18 cellular contexts compared by ENCODE assay signal in genomic region chr16:73711441-73712080, GRCh38.
"Had no signal": no experiment of that assay in that cellular context is flagged by ENCODE, and none has a peak within 500 bp of the region (broad histone marks: within the 10 kb centered on the region; RNA-seq: fewer than 3 reads in every experiment).

No MANE protein-coding gene starts in this region.

- DNase-seq: activated CD4-positive, alpha-beta T cell treated with anti-CD3 and anti-CD28 coated beads, Interleukin-2, amount 50 U/mL, for 4 hours; activated CD4-positive, CD25-positive, alpha-beta regulatory T cell treated with anti-CD3 and anti-CD28 coated beads, Interleukin-2, amount 50 U/mL, for 72 hours; activated CD8-positive, alpha-beta memory T cell treated with anti-CD3 and anti-CD28 coated beads, Interleukin-2, amount 10 ng/mL, durations not matched to agents 7 days and 5 days; activated naive CD4-positive, alpha-beta T cell treated with anti-CD3 and anti-CD28 coated beads, Interleukin-2, amount 50 U/mL, for 16 hours; activated T-cell treated with anti-CD3 and anti-CD28 coated beads, Interleukin-2, amount 50 U/mL, for 1 hour; effector CD8-positive, alpha-beta T cell; foreskin keratinocyte; left colon; naive thymus-derived CD4-positive, alpha-beta T cell; occipital lobe; SK-N-SH; stimulated activated CD4-positive, alpha-beta T cell treated with anti-CD3 and anti-CD28 coated beads, Interleukin-15, amount 100 ng/mL, for 24 hours; stimulated activated CD4-positive, alpha-beta T cell treated with anti-CD3 and anti-CD28 coated beads, Interleukin-4, amount 100 ng/mL, for 1 hour; stimulated activated naive B cell treated with anti-CD40 and anti-IgM and Interleukin-4, amounts not matched to agents 10 μg/mL and 1 μg/mL and 100 μg/mL, for 72 hours; T-cell; T-helper 9 cell; transverse colon had no signal

- H3K9me3 ChIP-seq: SK-N-SH, transverse colon had no signal

- H3K27me3 ChIP-seq: foreskin keratinocyte, transverse colon had no signal

- H3K27ac ChIP-seq: foreskin keratinocyte, transverse colon had no signal

- H3K4me1 ChIP-seq: foreskin keratinocyte had no signal

- H3K4me3 ChIP-seq: lung, transverse colon had no signal

- H3K27ac Mint-ChIP-seq: activated CD8-positive, alpha-beta memory T cell treated with anti-CD3 and anti-CD28 coated beads, Interleukin-2, amount 10 ng/mL, durations not matched to agents 7 days and 5 days; naive thymus-derived CD4-positive, alpha-beta T cell; stimulated activated naive B cell treated with anti-CD40 and anti-IgM and Interleukin-4, amounts not matched to agents 10 μg/mL and 1 μg/mL and 100 μg/mL, for 72 hours; T-cell had no signal

- H3K4me2 ChIP-seq: SK-N-SH had no signal

- H3K27me3 Mint-ChIP-seq: activated CD8-positive, alpha-beta memory T cell treated with anti-CD3 and anti-CD28 coated beads, Interleukin-2, amount 10 ng/mL, durations not matched to agents 7 days and 5 days had no signal

- H3K9ac ChIP-seq: SK-N-SH had no signal

- H3K4me3 Mint-ChIP-seq: activated CD8-positive, alpha-beta memory T cell treated with anti-CD3 and anti-CD28 coated beads, Interleukin-2, amount 10 ng/mL, durations not matched to agents 7 days and 5 days; naive thymus-derived CD4-positive, alpha-beta T cell; stimulated activated naive B cell treated with anti-CD40 and anti-IgM and Interleukin-4, amounts not matched to agents 10 μg/mL and 1 μg/mL and 100 μg/mL, for 72 hours; T-cell had no signal

- H3K36me3 Mint-ChIP-seq: activated CD8-positive, alpha-beta memory T cell treated with anti-CD3 and anti-CD28 coated beads, Interleukin-2, amount 10 ng/mL, durations not matched to agents 7 days and 5 days; naive thymus-derived CD4-positive, alpha-beta T cell; stimulated activated naive B cell treated with anti-CD40 and anti-IgM and Interleukin-4, amounts not matched to agents 10 μg/mL and 1 μg/mL and 100 μg/mL, for 72 hours; T-cell had no signal

- H3K4me1 Mint-ChIP-seq: activated CD8-positive, alpha-beta memory T cell treated with anti-CD3 and anti-CD28 coated beads, Interleukin-2, amount 10 ng/mL, durations not matched to agents 7 days and 5 days; naive thymus-derived CD4-positive, alpha-beta T cell; stimulated activated naive B cell treated with anti-CD40 and anti-IgM and Interleukin-4, amounts not matched to agents 10 μg/mL and 1 μg/mL and 100 μg/mL, for 72 hours; T-cell had no signal

- H3K36me3 ChIP-seq: transverse colon had no signal
